ENCODE assay signal across 16 cellular contexts in the genomic region with DNA sequence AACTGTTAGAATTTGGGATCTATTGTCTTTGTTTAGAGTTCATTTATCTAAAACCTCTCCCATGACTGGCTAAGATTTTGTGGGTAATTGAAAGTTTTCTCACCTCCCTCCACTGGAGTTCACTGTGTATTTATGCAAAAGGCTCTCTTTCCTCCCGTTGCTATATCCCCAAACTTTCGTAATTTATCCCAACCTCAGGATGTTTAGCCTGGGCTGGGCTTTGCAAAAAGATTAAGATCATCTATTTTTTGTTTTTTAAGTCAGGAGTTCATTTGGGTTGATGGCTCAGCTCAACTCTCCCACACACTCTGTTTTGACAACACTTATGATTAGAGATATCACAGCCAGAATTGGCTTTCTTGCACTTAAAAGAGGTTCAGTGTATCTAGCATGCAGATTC. TPM values are rescaled to one million over a fixed set of nuclear protein-coding genes. Genes with fewer than 3 reads are reported as not detected.
A peak's percentile ranks its signal among the peaks of the same experiment; 100 is the strongest.
DNase-seq lines count a peak whose midpoint lies in the region; ATAC-seq, FAIRE-seq and TF ChIP-seq lines count a peak whose summit lies in the region.
"Had no signal": no experiment of that assay in that cellular context is flagged by ENCODE, and none has a peak within 500 bp of the region (broad histone marks: within the 10 kb centered on the region; RNA-seq: fewer than 3 reads in every experiment).

No MANE protein-coding gene starts in this region.

- H3K9me3 Mint-ChIP-seq in astrocyte (ENCODE audit: unreplicated experiment): no peaks in the 10 kb centered on the region
- H3K9me3 Mint-ChIP-seq: CD4-positive, alpha-beta memory T cell; IgD-negative memory B cell had no signal

- H3K36me3 Mint-ChIP-seq in astrocyte (ENCODE audit: low read depth, unreplicated experiment): peaks cover 2% of the 10 kb centered on the region
- H3K36me3 Mint-ChIP-seq: CD4-positive, alpha-beta memory T cell; IgD-negative memory B cell had no signal

- H3K36me3 ChIP-seq in BLaER1: no peaks in the 10 kb centered on the region
- H3K36me3 ChIP-seq in astrocyte (ENCODE audit: insufficient read depth, low read length): no peaks in the 10 kb centered on the region
- H3K36me3 ChIP-seq in muscle layer of duodenum (ENCODE audit: control insufficient read depth in 1 of 2, insufficient read depth in 2 of 2, low read length in 2 of 2): no peaks in the 10 kb centered on the region

- H3K9me3 ChIP-seq in BLaER1 (no peaks in the 10 kb centered on the region), astrocyte (ENCODE audit: insufficient read depth, low read depth, low read length) (no peaks in the 10 kb centered on the region), muscle layer of duodenum (ENCODE audit: control insufficient read depth in 1 of 2, low read length in 2 of 2) (no peaks in the 10 kb centered on the region)

- FAIRE-seq in astrocyte (lab: Jason Lieb, UNC) (no peak), D721Med (lab: Jason Lieb, UNC) (no peak)
- FAIRE-seq: H54 had no signal

- DNase-seq in HCEC 1CT: peak; percentile 24
- peak; percentile 59 for DNase-seq in astrocyte (ENCODE audit: low read depth)
- DNase-seq in GM10266 (ENCODE audit: extremely low spot score): no peak
- no peak for DNase-seq in Kasumi-1 (lab: John Stamatoyannopoulos, UW)
- no peak for DNase-seq in D721Med (ENCODE audit: insufficient read length, low spot score)
- DNase-seq: CD4-positive, alpha-beta memory T cell; NCI-H1092; NCI-H1694; NCI-H345; NCI-H69; PC-3 had no signal

- H2AFZ ChIP-seq in astrocyte (ENCODE audit: low read depth, low read length): no peak overlapping the region

- H3K4me2 ChIP-seq in BLaER1 (peak overlapping the region; percentile 83; the same call in 1 of the 2 replicates), astrocyte (ENCODE audit: low read length) (peak overlapping the region; percentile 46)

- H3K9ac ChIP-seq in BLaER1 (no peak overlapping the region), astrocyte (ENCODE audit: low read length) (no peak overlapping the region)

- no peaks in the 10 kb centered on the region for H4K20me1 ChIP-seq in BLaER1
- H4K20me1 ChIP-seq in astrocyte (ENCODE audit: insufficient read depth, low read length): no peaks in the 10 kb centered on the region

- H3K4me3 ChIP-seq in BLaER1 (no peak overlapping the region), astrocyte (ENCODE audit: insufficient read depth, low read depth, low read length) (no peak overlapping the region), muscle layer of duodenum (ENCODE audit: low read depth in 1 of 2, low read length in 2 of 2) (no peak overlapping the region)

- H3K79me2 ChIP-seq in astrocyte (ENCODE audit: insufficient read depth, low read length): no peaks in the 10 kb centered on the region

- H3K4me1 ChIP-seq in BLaER1: peaks cover 69% of the 10 kb centered on the region
- H3K4me1 ChIP-seq in astrocyte (ENCODE audit: insufficient read depth, low read length): peaks cover 36% of the 10 kb centered on the region
- H3K4me1 ChIP-seq in muscle layer of duodenum (ENCODE audit: control insufficient read depth in 1 of 2, insufficient read depth in 2 of 2, low read length in 2 of 2): peaks cover 22 to 39% of the 10 kb centered on the region in 2 donors

- H3K27ac ChIP-seq in BLaER1: peak overlapping the region; percentile 86; the same call in 1 of the 2 replicates
- H3K27ac ChIP-seq in astrocyte (ENCODE audit: low read depth, low read length): no peak overlapping the region
- H3K27ac ChIP-seq in muscle layer of duodenum (ENCODE audit: low read length): peak overlapping the region; percentile 57

- H3K27me3 Mint-ChIP-seq in astrocyte (ENCODE audit: low read depth, unreplicated experiment): no peaks in the 10 kb centered on the region
- H3K27me3 Mint-ChIP-seq: CD4-positive, alpha-beta memory T cell; IgD-negative memory B cell had no signal

- H3K27ac Mint-ChIP-seq in astrocyte (ENCODE audit: unreplicated experiment): no peak overlapping the region
- H3K27ac Mint-ChIP-seq: IgD-negative memory B cell had no signal

- H3K4me3 Mint-ChIP-seq in astrocyte (ENCODE audit: unreplicated experiment): no peak overlapping the region
- H3K4me3 Mint-ChIP-seq: IgD-negative memory B cell had no signal

- TF ChIP-seq CTCF in astrocyte (IDR thresholded peaks at IDR 0.05; ENCODE audit: insufficient read depth, low read depth, low read length): no peak
- no peak for TF ChIP-seq CTCF in GM10266 (IDR thresholded peaks at IDR 0.05; ENCODE audit: control insufficient read depth, insufficient read depth, low read depth, missing control alignments)
- no peak for TF ChIP-seq CTCF in D721Med (IDR thresholded peaks at IDR 0.05; ENCODE audit: insufficient read depth, missing control alignments)

- ATAC-seq in HG02623 (IDR thresholded peaks at IDR 0.05; ENCODE audit: unreplicated experiment): no peak

- H3K27me3 ChIP-seq in BLaER1 (no peaks in the 10 kb centered on the region), astrocyte (ENCODE audit: insufficient read depth, low read length) (no peaks in the 10 kb centered on the region), muscle layer of duodenum (ENCODE audit: low read depth, low read length) (no peaks in the 10 kb centered on the region)

- H3K4me1 Mint-ChIP-seq in astrocyte (ENCODE audit: low read depth, unreplicated experiment): peaks cover 40% of the 10 kb centered on the region

RNA-seq across cellular contexts. Expression of gene SUCNR1, which starts 27.0 kb away (rescaled TPM):
- total RNA-seq in astrocyte: 0.17 TPM in 1 of 2 replicates, not detected in the other
- total RNA-seq: PC-3 had no signal

Comparison
In these comparisons a context has a peak if more than half of its experiments do, and no peak if none do; other contexts are left out.
1. DNase-seq: peak in HCEC 1CT (single experiment) and astrocyte (single experiment); none in GM10266 (single experiment), Kasumi-1 (0 of 2) and D721Med (single experiment).